1 cellular context compared by ENCODE assay signal in the genomic region with DNA sequence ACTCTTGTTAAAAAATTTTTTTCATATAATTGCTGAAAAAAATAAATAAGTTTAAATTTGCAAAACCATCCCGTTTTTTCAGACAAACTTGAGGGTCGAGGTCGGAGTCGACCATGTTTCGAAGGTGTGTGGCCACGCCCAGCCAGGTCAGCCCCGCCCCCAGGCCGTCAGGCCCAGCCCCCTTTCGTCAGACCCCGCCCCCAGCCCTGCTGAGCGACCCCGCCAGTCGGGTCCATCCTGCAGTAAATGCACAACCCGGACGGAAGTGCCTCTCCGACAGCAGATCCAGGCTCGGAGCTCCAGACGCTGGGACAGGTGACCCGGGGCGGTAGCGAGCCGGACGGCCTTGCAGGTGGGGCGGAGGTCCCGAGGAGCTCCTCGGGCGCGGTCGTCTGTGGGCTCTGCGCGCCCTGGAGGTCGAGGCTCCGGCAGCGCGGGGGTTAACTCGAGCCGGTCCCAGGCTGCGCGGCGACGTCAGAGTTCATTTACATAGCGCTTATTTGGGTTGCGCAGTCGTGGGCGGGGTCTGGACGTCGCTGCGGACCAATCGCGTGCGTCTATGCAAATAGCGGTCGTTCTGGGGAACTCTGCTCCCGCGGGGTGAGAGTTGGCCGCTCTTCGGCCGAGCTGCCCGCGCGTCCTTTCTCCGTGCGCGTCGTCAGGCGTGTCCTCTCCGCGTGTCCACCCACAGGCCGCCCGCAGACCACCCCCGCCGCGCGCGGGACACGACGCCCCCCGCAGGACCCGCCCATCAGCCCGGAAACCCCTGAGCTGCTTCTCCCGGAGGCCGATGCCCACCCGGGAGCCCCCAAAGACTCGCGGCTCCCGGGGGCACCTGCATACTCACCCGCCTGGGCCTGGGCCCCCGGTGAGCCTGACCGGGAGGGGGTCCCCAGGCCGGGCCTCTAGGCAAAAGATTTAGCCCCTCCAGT.
TF ChIP-seq lines count a peak whose summit lies in the region.

A gene with protein sequence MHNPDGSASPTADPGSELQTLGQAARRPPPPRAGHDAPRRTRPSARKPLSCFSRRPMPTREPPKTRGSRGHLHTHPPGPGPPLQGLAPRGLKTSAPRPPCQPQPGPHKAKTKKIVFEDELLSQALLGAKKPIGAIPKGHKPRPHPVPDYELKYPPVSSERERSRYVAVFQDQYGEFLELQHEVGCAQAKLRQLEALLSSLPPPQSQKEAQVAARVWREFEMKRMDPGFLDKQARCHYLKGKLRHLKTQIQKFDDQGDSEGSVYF (plus strand): TSS at position 225 of the 932 bp plus-strand sequence. CDS start 22 bp downstream, at position 247.

TF ChIP-seq in HepG2, 621 proteins besides CTCF, POLR2A, EP300 and RAD21 (continued from another document and continues in another):
- TF ChIP-seq FOXA3 (CRISPR knock-in tag; IDR thresholded peaks at IDR 0.05): peak; percentile 30
- no peak for TF ChIP-seq ZNF781 (CRISPR knock-in tag; IDR thresholded peaks at IDR 0.05; ENCODE audit: borderline replicate concordance, not compliant biosample characterization)
- TF ChIP-seq, protein P1, sequence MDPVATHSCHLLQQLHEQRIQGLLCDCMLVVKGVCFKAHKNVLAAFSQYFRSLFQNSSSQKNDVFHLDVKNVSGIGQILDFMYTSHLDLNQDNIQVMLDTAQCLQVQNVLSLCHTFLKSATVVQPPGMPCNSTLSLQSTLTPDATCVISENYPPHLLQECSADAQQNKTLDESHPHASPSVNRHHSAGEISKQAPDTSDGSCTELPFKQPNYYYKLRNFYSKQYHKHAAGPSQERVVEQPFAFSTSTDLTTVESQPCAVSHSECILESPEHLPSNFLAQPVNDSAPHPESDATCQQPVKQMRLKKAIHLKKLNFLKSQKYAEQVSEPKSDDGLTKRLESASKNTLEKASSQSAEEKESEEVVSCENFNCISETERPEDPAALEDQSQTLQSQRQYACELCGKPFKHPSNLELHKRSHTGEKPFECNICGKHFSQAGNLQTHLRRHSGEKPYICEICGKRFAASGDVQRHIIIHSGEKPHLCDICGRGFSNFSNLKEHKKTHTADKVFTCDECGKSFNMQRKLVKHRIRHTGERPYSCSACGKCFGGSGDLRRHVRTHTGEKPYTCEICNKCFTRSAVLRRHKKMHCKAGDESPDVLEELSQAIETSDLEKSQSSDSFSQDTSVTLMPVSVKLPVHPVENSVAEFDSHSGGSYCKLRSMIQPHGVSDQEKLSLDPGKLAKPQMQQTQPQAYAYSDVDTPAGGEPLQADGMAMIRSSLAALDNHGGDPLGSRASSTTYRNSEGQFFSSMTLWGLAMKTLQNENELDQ (CRISPR knock-in tag; IDR thresholded peaks at IDR 0.05; ENCODE audit: borderline replicate concordance): no peak
- no peak for TF ChIP-seq TRIM24 (CRISPR knock-in tag; IDR thresholded peaks at IDR 0.05)
- TF ChIP-seq NR3C1 (CRISPR knock-in tag; IDR thresholded peaks at IDR 0.05): no peak
- peak; percentile 37; the same call in 1 of the 2 replicates for TF ChIP-seq ZFP90 (CRISPR knock-in tag; IDR thresholded peaks at IDR 0.05; ENCODE audit: borderline replicate concordance)
- no peak for TF ChIP-seq SMAD9 (CRISPR knock-in tag; IDR thresholded peaks at IDR 0.05)
- TF ChIP-seq ATRX (CRISPR knock-in tag; IDR thresholded peaks at IDR 0.05; ENCODE audit: borderline replicate concordance): no peak
- TF ChIP-seq GATAD2A (CRISPR knock-in tag; IDR thresholded peaks at IDR 0.05): peak; percentile 64
- peak; percentile 71 for TF ChIP-seq ZNF777 (CRISPR knock-in tag; IDR thresholded peaks at IDR 0.05)
- TF ChIP-seq IKZF4 (CRISPR knock-in tag; IDR thresholded peaks at IDR 0.05; ENCODE audit: borderline replicate concordance, low read depth, not compliant biosample characterization): no peak
- TF ChIP-seq ZSCAN12 (CRISPR knock-in tag; IDR thresholded peaks at IDR 0.05): no peak
- TF ChIP-seq, protein P2, sequence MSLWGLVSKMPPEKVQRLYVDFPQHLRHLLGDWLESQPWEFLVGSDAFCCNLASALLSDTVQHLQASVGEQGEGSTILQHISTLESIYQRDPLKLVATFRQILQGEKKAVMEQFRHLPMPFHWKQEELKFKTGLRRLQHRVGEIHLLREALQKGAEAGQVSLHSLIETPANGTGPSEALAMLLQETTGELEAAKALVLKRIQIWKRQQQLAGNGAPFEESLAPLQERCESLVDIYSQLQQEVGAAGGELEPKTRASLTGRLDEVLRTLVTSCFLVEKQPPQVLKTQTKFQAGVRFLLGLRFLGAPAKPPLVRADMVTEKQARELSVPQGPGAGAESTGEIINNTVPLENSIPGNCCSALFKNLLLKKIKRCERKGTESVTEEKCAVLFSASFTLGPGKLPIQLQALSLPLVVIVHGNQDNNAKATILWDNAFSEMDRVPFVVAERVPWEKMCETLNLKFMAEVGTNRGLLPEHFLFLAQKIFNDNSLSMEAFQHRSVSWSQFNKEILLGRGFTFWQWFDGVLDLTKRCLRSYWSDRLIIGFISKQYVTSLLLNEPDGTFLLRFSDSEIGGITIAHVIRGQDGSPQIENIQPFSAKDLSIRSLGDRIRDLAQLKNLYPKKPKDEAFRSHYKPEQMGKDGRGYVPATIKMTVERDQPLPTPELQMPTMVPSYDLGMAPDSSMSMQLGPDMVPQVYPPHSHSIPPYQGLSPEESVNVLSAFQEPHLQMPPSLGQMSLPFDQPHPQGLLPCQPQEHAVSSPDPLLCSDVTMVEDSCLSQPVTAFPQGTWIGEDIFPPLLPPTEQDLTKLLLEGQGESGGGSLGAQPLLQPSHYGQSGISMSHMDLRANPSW (CRISPR knock-in tag; IDR thresholded peaks at IDR 0.05; ENCODE audit: borderline replicate concordance): no peak; the same call in 1 of the 2 replicates
- TF ChIP-seq, protein P3, sequence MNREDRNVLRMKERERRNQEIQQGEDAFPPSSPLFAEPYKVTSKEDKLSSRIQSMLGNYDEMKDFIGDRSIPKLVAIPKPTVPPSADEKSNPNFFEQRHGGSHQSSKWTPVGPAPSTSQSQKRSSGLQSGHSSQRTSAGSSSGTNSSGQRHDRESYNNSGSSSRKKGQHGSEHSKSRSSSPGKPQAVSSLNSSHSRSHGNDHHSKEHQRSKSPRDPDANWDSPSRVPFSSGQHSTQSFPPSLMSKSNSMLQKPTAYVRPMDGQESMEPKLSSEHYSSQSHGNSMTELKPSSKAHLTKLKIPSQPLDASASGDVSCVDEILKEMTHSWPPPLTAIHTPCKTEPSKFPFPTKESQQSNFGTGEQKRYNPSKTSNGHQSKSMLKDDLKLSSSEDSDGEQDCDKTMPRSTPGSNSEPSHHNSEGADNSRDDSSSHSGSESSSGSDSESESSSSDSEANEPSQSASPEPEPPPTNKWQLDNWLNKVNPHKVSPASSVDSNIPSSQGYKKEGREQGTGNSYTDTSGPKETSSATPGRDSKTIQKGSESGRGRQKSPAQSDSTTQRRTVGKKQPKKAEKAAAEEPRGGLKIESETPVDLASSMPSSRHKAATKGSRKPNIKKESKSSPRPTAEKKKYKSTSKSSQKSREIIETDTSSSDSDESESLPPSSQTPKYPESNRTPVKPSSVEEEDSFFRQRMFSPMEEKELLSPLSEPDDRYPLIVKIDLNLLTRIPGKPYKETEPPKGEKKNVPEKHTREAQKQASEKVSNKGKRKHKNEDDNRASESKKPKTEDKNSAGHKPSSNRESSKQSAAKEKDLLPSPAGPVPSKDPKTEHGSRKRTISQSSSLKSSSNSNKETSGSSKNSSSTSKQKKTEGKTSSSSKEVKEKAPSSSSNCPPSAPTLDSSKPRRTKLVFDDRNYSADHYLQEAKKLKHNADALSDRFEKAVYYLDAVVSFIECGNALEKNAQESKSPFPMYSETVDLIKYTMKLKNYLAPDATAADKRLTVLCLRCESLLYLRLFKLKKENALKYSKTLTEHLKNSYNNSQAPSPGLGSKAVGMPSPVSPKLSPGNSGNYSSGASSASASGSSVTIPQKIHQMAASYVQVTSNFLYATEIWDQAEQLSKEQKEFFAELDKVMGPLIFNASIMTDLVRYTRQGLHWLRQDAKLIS (CRISPR knock-in tag; IDR thresholded peaks at IDR 0.05): no peak
- TF ChIP-seq, protein P4, sequence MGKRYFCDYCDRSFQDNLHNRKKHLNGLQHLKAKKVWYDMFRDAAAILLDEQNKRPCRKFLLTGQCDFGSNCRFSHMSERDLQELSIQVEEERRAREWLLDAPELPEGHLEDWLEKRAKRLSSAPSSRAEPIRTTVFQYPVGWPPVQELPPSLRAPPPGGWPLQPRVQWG (CRISPR knock-in tag; IDR thresholded peaks at IDR 0.05; ENCODE audit: borderline replicate concordance, low read depth): no peak
- TF ChIP-seq ZNF652 (CRISPR knock-in tag; IDR thresholded peaks at IDR 0.05; ENCODE audit: borderline replicate concordance, low read depth): peak; percentile 100
- TF ChIP-seq MAZ (IDR thresholded peaks at IDR 0.05; ENCODE audit: borderline replicate concordance, low read depth, low read length): no peak
- peak; percentile 89 for TF ChIP-seq MAZ (CRISPR knock-in tag; IDR thresholded peaks at IDR 0.05; ENCODE audit: low read depth)
- TF ChIP-seq KDM5B (CRISPR knock-in tag; IDR thresholded peaks at IDR 0.05; ENCODE audit: borderline replicate concordance): peak; percentile 79; the same call in 1 of the 2 replicates
- TF ChIP-seq, protein P5, sequence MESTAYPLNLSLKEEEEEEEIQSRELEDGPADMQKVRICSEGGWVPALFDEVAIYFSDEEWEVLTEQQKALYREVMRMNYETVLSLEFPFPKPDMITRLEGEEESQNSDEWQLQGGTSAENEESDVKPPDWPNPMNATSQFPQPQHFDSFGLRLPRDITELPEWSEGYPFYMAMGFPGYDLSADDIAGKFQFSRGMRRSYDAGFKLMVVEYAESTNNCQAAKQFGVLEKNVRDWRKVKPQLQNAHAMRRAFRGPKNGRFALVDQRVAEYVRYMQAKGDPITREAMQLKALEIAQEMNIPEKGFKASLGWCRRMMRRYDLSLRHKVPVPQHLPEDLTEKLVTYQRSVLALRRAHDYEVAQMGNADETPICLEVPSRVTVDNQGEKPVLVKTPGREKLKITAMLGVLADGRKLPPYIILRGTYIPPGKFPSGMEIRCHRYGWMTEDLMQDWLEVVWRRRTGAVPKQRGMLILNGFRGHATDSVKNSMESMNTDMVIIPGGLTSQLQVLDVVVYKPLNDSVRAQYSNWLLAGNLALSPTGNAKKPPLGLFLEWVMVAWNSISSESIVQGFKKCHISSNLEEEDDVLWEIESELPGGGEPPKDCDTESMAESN (CRISPR knock-in tag; conservative IDR thresholded peaks at IDR 0.05): peak; percentile 68; the same call in 1 of the 2 replicates
- TF ChIP-seq, protein P6, sequence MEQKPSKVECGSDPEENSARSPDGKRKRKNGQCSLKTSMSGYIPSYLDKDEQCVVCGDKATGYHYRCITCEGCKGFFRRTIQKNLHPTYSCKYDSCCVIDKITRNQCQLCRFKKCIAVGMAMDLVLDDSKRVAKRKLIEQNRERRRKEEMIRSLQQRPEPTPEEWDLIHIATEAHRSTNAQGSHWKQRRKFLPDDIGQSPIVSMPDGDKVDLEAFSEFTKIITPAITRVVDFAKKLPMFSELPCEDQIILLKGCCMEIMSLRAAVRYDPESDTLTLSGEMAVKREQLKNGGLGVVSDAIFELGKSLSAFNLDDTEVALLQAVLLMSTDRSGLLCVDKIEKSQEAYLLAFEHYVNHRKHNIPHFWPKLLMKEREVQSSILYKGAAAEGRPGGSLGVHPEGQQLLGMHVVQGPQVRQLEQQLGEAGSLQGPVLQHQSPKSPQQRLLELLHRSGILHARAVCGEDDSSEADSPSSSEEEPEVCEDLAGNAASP (CRISPR knock-in tag; IDR thresholded peaks at IDR 0.05; ENCODE audit: borderline replicate concordance): peak; percentile 20
- no peak for TF ChIP-seq KDM1A (CRISPR knock-in tag; IDR thresholded peaks at IDR 0.05)
- TF ChIP-seq ZNF605 (CRISPR knock-in tag; IDR thresholded peaks at IDR 0.05): 0 out of 2 replicates have a peak, but pooled peaks have one; percentile 45
- TF ChIP-seq, protein P7, sequence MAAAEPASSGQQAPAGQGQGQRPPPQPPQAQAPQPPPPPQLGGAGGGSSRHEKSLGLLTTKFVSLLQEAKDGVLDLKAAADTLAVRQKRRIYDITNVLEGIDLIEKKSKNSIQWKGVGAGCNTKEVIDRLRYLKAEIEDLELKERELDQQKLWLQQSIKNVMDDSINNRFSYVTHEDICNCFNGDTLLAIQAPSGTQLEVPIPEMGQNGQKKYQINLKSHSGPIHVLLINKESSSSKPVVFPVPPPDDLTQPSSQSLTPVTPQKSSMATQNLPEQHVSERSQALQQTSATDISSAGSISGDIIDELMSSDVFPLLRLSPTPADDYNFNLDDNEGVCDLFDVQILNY (CRISPR knock-in tag; conservative IDR thresholded peaks at IDR 0.05): no peak
- TF ChIP-seq RBAK (CRISPR knock-in tag; IDR thresholded peaks at IDR 0.05): no peak
- TF ChIP-seq REXO4 (CRISPR knock-in tag; IDR thresholded peaks at IDR 0.05; ENCODE audit: borderline replicate concordance): no peak
- TF ChIP-seq TSC22D2 (CRISPR knock-in tag; IDR thresholded peaks at IDR 0.05; ENCODE audit: borderline replicate concordance): no peak
- TF ChIP-seq ZKSCAN1 (IDR thresholded peaks at IDR 0.05; ENCODE audit: low read length): no peak
- no peak for TF ChIP-seq SRSF9 (IDR thresholded peaks at IDR 0.05; ENCODE audit: borderline replicate concordance, insufficient read depth, low read depth, low read length, poor library complexity, severe bottlenecking)
- peak; percentile 69; the same call in 1 of the 2 replicates for TF ChIP-seq YEATS2 (CRISPR knock-in tag; IDR thresholded peaks at IDR 0.05; ENCODE audit: borderline replicate concordance)
- no peak for TF ChIP-seq ZNF775 (CRISPR knock-in tag; IDR thresholded peaks at IDR 0.05; ENCODE audit: borderline replicate concordance)
- TF ChIP-seq FOXA1 (IDR thresholded peaks at IDR 0.05): no peak
- no peak; the same call in none of the 2 replicates for TF ChIP-seq FOXA1 (CRISPR knock-in tag; IDR thresholded peaks at IDR 0.05)
- TF ChIP-seq, protein P8, sequence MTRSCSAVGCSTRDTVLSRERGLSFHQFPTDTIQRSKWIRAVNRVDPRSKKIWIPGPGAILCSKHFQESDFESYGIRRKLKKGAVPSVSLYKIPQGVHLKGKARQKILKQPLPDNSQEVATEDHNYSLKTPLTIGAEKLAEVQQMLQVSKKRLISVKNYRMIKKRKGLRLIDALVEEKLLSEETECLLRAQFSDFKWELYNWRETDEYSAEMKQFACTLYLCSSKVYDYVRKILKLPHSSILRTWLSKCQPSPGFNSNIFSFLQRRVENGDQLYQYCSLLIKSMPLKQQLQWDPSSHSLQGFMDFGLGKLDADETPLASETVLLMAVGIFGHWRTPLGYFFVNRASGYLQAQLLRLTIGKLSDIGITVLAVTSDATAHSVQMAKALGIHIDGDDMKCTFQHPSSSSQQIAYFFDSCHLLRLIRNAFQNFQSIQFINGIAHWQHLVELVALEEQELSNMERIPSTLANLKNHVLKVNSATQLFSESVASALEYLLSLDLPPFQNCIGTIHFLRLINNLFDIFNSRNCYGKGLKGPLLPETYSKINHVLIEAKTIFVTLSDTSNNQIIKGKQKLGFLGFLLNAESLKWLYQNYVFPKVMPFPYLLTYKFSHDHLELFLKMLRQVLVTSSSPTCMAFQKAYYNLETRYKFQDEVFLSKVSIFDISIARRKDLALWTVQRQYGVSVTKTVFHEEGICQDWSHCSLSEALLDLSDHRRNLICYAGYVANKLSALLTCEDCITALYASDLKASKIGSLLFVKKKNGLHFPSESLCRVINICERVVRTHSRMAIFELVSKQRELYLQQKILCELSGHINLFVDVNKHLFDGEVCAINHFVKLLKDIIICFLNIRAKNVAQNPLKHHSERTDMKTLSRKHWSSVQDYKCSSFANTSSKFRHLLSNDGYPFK (CRISPR knock-in tag; IDR thresholded peaks at IDR 0.05; ENCODE audit: borderline replicate concordance): no peak; the same call in 1 of the 2 replicates
- TF ChIP-seq, protein P9, sequence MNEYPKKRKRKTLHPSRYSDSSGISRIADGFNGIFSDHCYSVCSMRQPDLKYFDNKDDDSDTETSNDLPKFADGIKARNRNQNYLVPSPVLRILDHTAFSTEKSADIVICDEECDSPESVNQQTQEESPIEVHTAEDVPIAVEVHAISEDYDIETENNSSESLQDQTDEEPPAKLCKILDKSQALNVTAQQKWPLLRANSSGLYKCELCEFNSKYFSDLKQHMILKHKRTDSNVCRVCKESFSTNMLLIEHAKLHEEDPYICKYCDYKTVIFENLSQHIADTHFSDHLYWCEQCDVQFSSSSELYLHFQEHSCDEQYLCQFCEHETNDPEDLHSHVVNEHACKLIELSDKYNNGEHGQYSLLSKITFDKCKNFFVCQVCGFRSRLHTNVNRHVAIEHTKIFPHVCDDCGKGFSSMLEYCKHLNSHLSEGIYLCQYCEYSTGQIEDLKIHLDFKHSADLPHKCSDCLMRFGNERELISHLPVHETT (CRISPR knock-in tag; conservative IDR thresholded peaks at IDR 0.05): 0 out of 2 replicates have a peak, but pooled peaks have one; percentile 42
